14 cellular contexts compared by ENCODE assay signal in genomic region chr7:23907012-23907411, GRCh38.
"Had no signal": no experiment of that assay in that cellular context is flagged by ENCODE, and none has a peak within 500 bp of the region (broad histone marks: within the 10 kb centered on the region; RNA-seq: fewer than 3 reads in every experiment).

No MANE protein-coding gene starts in this region.

- H3K9me3 ChIP-seq: thyroid gland, vagina had no signal

- H2AFZ ChIP-seq: hepatocyte, neural progenitor cell, parathyroid adenoma had no signal

- H3K36me3 ChIP-seq: neural progenitor cell, thyroid gland, vagina had no signal

- H3K36me3 Mint-ChIP-seq: activated naive CD4-positive, alpha-beta T cell treated with anti-CD3 and anti-CD28 coated beads, Interleukin-2, amount 50 U/mL, for 72 hours; neural progenitor cell had no signal

- H3K27me3 ChIP-seq: hepatocyte, neural progenitor cell, thyroid gland, vagina had no signal

- H3K4me3 ChIP-seq: dorsolateral prefrontal cortex, hepatocyte, neural progenitor cell, thyroid gland, vagina had no signal

- ATAC-seq: activated CD4-positive, CD25-positive, alpha-beta regulatory T cell treated with anti-CD3 and anti-CD28 coated beads, Interleukin-2, amount 50 U/mL, for 24 hours; activated naive CD4-positive, alpha-beta T cell treated with anti-CD3 and anti-CD28 coated beads, Interleukin-2, amount 50 U/mL, for 72 hours; activated T-cell treated with anti-CD3 and anti-CD28 coated beads, Interleukin-2, amount 50 U/mL, for 4 hours had no signal

- H3K4me1 ChIP-seq: neural progenitor cell, parathyroid adenoma, thyroid gland, vagina had no signal

- H3K9ac ChIP-seq: neural progenitor cell, parathyroid adenoma had no signal

- H3K4me2 ChIP-seq: hepatocyte, neural progenitor cell had no signal

- H3K27ac ChIP-seq: dorsolateral prefrontal cortex, hepatocyte, neural progenitor cell, parathyroid adenoma, thyroid gland, vagina had no signal

- H3K9me3 Mint-ChIP-seq: activated naive CD4-positive, alpha-beta T cell treated with anti-CD3 and anti-CD28 coated beads, Interleukin-2, amount 50 U/mL, for 72 hours; activated T-cell treated with anti-CD3 and anti-CD28 coated beads, Interleukin-2, amount 50 U/mL, for 4 hours; neural progenitor cell; T-helper 2 cell treated with Interferon-gamma antibody and Interleukin-4, amounts not matched to agents 5 μg/mL and 100 μg/mL, for 36 hours had no signal

- H3K4me1 Mint-ChIP-seq: neural progenitor cell had no signal

- DNase-seq: activated CD4-positive, alpha-beta T cell treated with anti-CD3 and anti-CD28 coated beads, Interleukin-2, amount 50 U/mL, for 48 hours; activated effector memory CD4-positive, alpha-beta T cell treated with anti-CD3 and anti-CD28 coated beads, Interleukin-2, amount 50 U/mL, for 16 hours; activated T-cell treated with anti-CD3 and anti-CD28 coated beads, Interleukin-2, amount 50 U/mL, for 4 hours; amygdala; dorsolateral prefrontal cortex; small intestine; thyroid gland had no signal

- H3K79me2 ChIP-seq: hepatocyte, parathyroid adenoma had no signal

- H3K27ac Mint-ChIP-seq: activated naive CD4-positive, alpha-beta T cell treated with anti-CD3 and anti-CD28 coated beads, Interleukin-2, amount 50 U/mL, for 72 hours; neural progenitor cell; T-helper 2 cell treated with Interferon-gamma antibody and Interleukin-4, amounts not matched to agents 5 μg/mL and 100 μg/mL, for 36 hours had no signal

- H3K4me3 Mint-ChIP-seq: activated T-cell treated with anti-CD3 and anti-CD28 coated beads, Interleukin-2, amount 50 U/mL, for 4 hours; neural progenitor cell; T-helper 2 cell treated with Interferon-gamma antibody and Interleukin-4, amounts not matched to agents 5 μg/mL and 100 μg/mL, for 36 hours had no signal
